In genomic region chr11:2092956-2093412, GRCh38 we compare ENCODE assay signal across 10 cellular contexts. TPM values are rescaled to one million over a fixed set of nuclear protein-coding genes. Genes with fewer than 3 reads are reported as not detected.
DNase-seq lines count a peak whose midpoint lies in the region; ATAC-seq and TF ChIP-seq lines count a peak whose summit lies in the region.
"Had no signal": no experiment of that assay in that cellular context is flagged by ENCODE, and none has a peak within 500 bp of the region (broad histone marks: within the 10 kb centered on the region; RNA-seq: fewer than 3 reads in every experiment).

No MANE protein-coding gene starts in this region.

- no peak for ATAC-seq in GM18511 (IDR thresholded peaks at IDR 0.05; ENCODE audit: unreplicated experiment)

- H3K4me1 ChIP-seq in fibroblast of lung (ENCODE audit: control insufficient read depth, extremely low read depth, insufficient read depth, low read length), result peaks cover 12% of the 10 kb centered on the region
- peaks cover 62% of the 10 kb centered on the region for H3K4me1 ChIP-seq in skeletal muscle satellite cell (ENCODE audit: control insufficient read depth, insufficient read depth, low read length)

- H2AFZ ChIP-seq in fibroblast of lung (ENCODE audit: low read length), result no peak overlapping the region

- H4K20me1 ChIP-seq in fibroblast of lung (ENCODE audit: control insufficient read depth, extremely low read depth, insufficient read depth, low read length), result no peaks in the 10 kb centered on the region

- TF ChIP-seq CTCF in fibroblast of lung (conservative IDR thresholded peaks at IDR 0.05 in 1 of 2, IDR thresholded peaks at IDR 0.05 in 1 of 2; ENCODE audit: low read depth in 1 of 2, low read length in 2 of 2), result no peak

- H3K27ac ChIP-seq in fibroblast of lung (ENCODE audit: insufficient read depth, low read length), result no peak overlapping the region
- H3K27ac ChIP-seq: SK-N-MC had no signal

- H3K4me2 ChIP-seq in fibroblast of lung (ENCODE audit: extremely low read depth, insufficient read depth, low read length) (no peak overlapping the region), skeletal muscle satellite cell (ENCODE audit: low read length) (peak overlapping the region; percentile 19)

- no peaks in the 10 kb centered on the region for H3K27me3 ChIP-seq in fibroblast of lung (ENCODE audit: control insufficient read depth, insufficient read depth, low read length)
- H3K27me3 ChIP-seq in skeletal muscle satellite cell (ENCODE audit: control insufficient read depth, insufficient read depth, low read length), result no peaks in the 10 kb centered on the region

- no peak overlapping the region for H3K4me3 ChIP-seq in fibroblast of lung (replicated peaks in 1 of 4; ENCODE audit: control extremely low read depth in 1 of 4, insufficient read depth in 1 of 4, low read depth in 3 of 4, low read length in 4 of 4)
- H3K4me3 ChIP-seq in skeletal muscle satellite cell (ENCODE audit: low read length), result peak overlapping the region; percentile 20
- H3K4me3 ChIP-seq: SK-N-MC had no signal

- H3K9ac ChIP-seq in fibroblast of lung (ENCODE audit: insufficient read depth, low read length) (no peak overlapping the region), skeletal muscle satellite cell (ENCODE audit: low read depth, low read length) (no peak overlapping the region)

- in situ Hi-C loops in ACHN (cut with HindIII; ENCODE audit: low pct_ligation_motif_present, low pct_unique_long_range_greater_than_20kb, low sequenced_read_pairs), result no loop called here

- H3K9me3 ChIP-seq in fibroblast of lung (ENCODE audit: control insufficient read depth, insufficient read depth, low read depth, low read length) (no peaks in the 10 kb centered on the region), skeletal muscle satellite cell (replicated peaks; ENCODE audit: low read length) (no peaks in the 10 kb centered on the region)

- DNase-seq in ACHN, result peak; percentile 89
- DNase-seq in LoVo (ENCODE audit: low spot score), result peak; percentile 68
- peak; percentile 53 to 61 for DNase-seq in activated CD4-positive, alpha-beta T cell treated with anti-CD3 and anti-CD28 coated beads, Interleukin-2, amount 50 U/mL, for 48 hours
- peak; percentile 62 to 75 for DNase-seq in fibroblast of lung (ENCODE audit: low read depth in 2 of 2)
- DNase-seq in iPS-NIHi11 (ENCODE audit: low spot score), result no peak
- DNase-seq in DMS53 (lab: John Stamatoyannopoulos, UW), result no peak

- H3K36me3 ChIP-seq in fibroblast of lung (ENCODE audit: control insufficient read depth, insufficient read depth, low read length) (no peaks in the 10 kb centered on the region), skeletal muscle satellite cell (ENCODE audit: insufficient read depth, low read length) (no peaks in the 10 kb centered on the region)

- H3K79me2 ChIP-seq in fibroblast of lung (ENCODE audit: control insufficient read depth, insufficient read depth, low read length), result no peaks in the 10 kb centered on the region

RNA-seq across cellular contexts. Expression of gene IGF2, which starts 46.2 kb away (rescaled TPM):
- under 0.01 and 0.17 TPM in 2 replicates for total RNA-seq in fibroblast of lung
- 0.03 and 0.08 TPM in 2 replicates for polyA plus RNA-seq in fibroblast of lung
- polyA plus RNA-seq in fibroblast of lung (2012), result 0.13 and 1.1 TPM in 2 replicates
- polyA minus RNA-seq in fibroblast of lung (ENCODE audit: low replicate concordance), result 0.11 and 0.55 TPM in 2 replicates
- 0.76 and 8.7 TPM in 2 replicates for total RNA-seq in skeletal muscle satellite cell (2012; rRNA removed)
- total RNA-seq: mononuclear cell had no signal

Comparison
In these comparisons a context has a peak if more than half of its experiments do, and no peak if none do; other contexts are left out.
1. DNase-seq: peak in ACHN (single experiment), LoVo (single experiment), activated CD4-positive, alpha-beta T cell treated with anti-CD3 and anti-CD28 coated beads, Interleukin-2, amount 50 U/mL, for 48 hours (2 of 2) and fibroblast of lung (2 of 2); none in iPS-NIHi11 (single experiment) and DMS53 (single experiment).